Comparison of ENCODE assay signal across 34 cellular contexts in genomic region chr11:93244018-93244417, GRCh38.
"Had no signal": no experiment of that assay in that cellular context is flagged by ENCODE, and none has a peak within 500 bp of the region (broad histone marks: within the 10 kb centered on the region; RNA-seq: fewer than 3 reads in every experiment).

No MANE protein-coding gene starts in this region.

- H3K9me3 ChIP-seq: MG63 had no signal

- H3K27ac ChIP-seq: KMS-11 had no signal

- DNase-seq: Karpas-422, Kasumi-1, MG63, MM.1S, MV-4-11, NCI-H1048, NCI-H1092, NCI-H1092 treated with DMSO at 0.1 percent for 48 hours, NCI-H1105, NCI-H1105 treated with DMSO at 0.1 percent for 48 hours, NCI-H1417, NCI-H1417 treated with DMSO at 0.1 percent for 48 hours, NCI-H1436, NCI-H1436 treated with DMSO at 0.1 percent for 48 hours, NCI-H146, NCI-H1694, NCI-H1694 treated with DMSO at 0.1 percent for 48 hours, NCI-H187, NCI-H187 treated with DMSO at 0.1 percent for 48 hours, NCI-H1930, NCI-H2029, NCI-H2029 treated with DMSO at 0.1 percent for 48 hours, NCI-H2081, NCI-H2081 treated with DMSO at 0.1 percent for 48 hours, NCI-H2107, NCI-H2171, NCI-H2171 treated with DMSO at 0.1 percent for 48 hours, NCI-H2227 treated with DMSO at 0.1 percent for 48 hours, NCI-H226, NCI-H345, NCI-H446, NCI-H446 treated with DMSO at 0.1 percent for 48 hours, NCI-H510A had no signal

- H3K4me3 ChIP-seq: MG63 had no signal

- H3K4me2 ChIP-seq: KMS-11 had no signal
